Comparison of ENCODE assay signal across 13 cellular contexts in the genomic region with DNA sequence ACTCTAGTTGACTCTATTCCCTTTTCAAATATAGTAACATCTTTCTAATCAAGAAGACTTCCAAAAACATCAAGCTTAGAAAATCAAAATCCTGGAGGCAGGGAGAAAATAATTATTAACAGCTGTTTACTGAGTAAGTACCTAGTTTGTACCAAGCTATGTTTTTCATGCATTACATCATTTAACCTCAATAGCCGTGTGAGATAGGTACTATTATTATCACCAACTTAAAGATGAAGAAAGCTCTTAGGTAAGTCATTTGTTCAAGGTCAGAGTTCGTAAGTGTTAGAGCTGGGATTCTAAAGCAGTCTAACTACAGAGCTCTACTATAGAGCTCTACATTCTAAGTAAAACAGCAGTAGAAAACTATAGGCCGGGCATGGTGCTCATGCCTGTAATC. TPM values are rescaled to one million over a fixed set of nuclear protein-coding genes. Genes with fewer than 3 reads are reported as not detected.
DNase-seq lines count a peak whose midpoint lies in the region; ATAC-seq and TF ChIP-seq lines count a peak whose summit lies in the region.
"Had no signal": no experiment of that assay in that cellular context is flagged by ENCODE, and none has a peak within 500 bp of the region (broad histone marks: within the 10 kb centered on the region; RNA-seq: fewer than 3 reads in every experiment).

No MANE protein-coding gene starts in this region.

- H3K4me1 Mint-ChIP-seq in activated CD4-positive, alpha-beta T cell treated with anti-CD3 and anti-CD28 coated beads, Interleukin-2, amount 10 ng/mL, durations not matched to agents 7 days and 5 days, result peaks cover 52% of the 10 kb centered on the region
- H3K4me1 Mint-ChIP-seq in nephron progenitor cell, result peaks cover 16% of the 10 kb centered on the region

- H3K4me3 Mint-ChIP-seq in activated CD4-positive, alpha-beta T cell treated with anti-CD3 and anti-CD28 coated beads, Interleukin-2, amount 10 ng/mL, durations not matched to agents 7 days and 5 days, result no peak overlapping the region
- no peak overlapping the region for H3K4me3 Mint-ChIP-seq in nephron progenitor cell

- peak overlapping the region; percentile 5 for H3K27ac Mint-ChIP-seq in activated CD4-positive, alpha-beta T cell treated with anti-CD3 and anti-CD28 coated beads, Interleukin-2, amount 10 ng/mL, durations not matched to agents 7 days and 5 days
- peak overlapping the region; percentile 34 for H3K27ac Mint-ChIP-seq in nephron progenitor cell

- no peak for DNase-seq in activated CD4-positive, alpha-beta T cell treated with anti-CD3 and anti-CD28 coated beads, Interleukin-2, amount 10 ng/mL, durations not matched to agents 7 days and 5 days
- DNase-seq in activated CD4-positive, alpha-beta T cell treated with anti-CD3 and anti-CD28 coated beads for 1 hour, result no peak
- DNase-seq in nephron progenitor cell, result no peak
- no peak for DNase-seq in DMS53 treated with DMSO at 0.1 percent for 48 hours (lab: John Stamatoyannopoulos, UW; ENCODE audit: unreplicated experiment)
- DNase-seq in NCI-H69 (lab: John Stamatoyannopoulos, UW), result no peak
- DNase-seq: left colon; NCI-H1694; ovary; stimulated activated CD4-positive, alpha-beta T cell treated with anti-CD3 and anti-CD28 coated beads, Interleukin-4, amount 100 ng/mL, for 24 hours; WERI-Rb-1 had no signal

- no peaks in the 10 kb centered on the region for H3K27me3 Mint-ChIP-seq in activated CD4-positive, alpha-beta T cell treated with anti-CD3 and anti-CD28 coated beads, Interleukin-2, amount 10 ng/mL, durations not matched to agents 7 days and 5 days
- H3K27me3 Mint-ChIP-seq in nephron progenitor cell (ENCODE audit: low read depth, poor library complexity), result peaks cover 2% of the 10 kb centered on the region

- POLR2A ChIA-PET in activated CD4-positive, alpha-beta T cell treated with anti-CD3 and anti-CD28 coated beads, Interleukin-2, amount 10 ng/mL, durations not matched to agents 7 days and 5 days (lab: Charles Lee), result no interaction called here

- peaks cover 36% of the 10 kb centered on the region for H3K9me3 Mint-ChIP-seq in activated CD4-positive, alpha-beta T cell treated with anti-CD3 and anti-CD28 coated beads, Interleukin-2, amount 10 ng/mL, durations not matched to agents 7 days and 5 days
- H3K9me3 Mint-ChIP-seq in nephron progenitor cell, result peaks cover 52% of the 10 kb centered on the region

- peak; percentile 40 for ATAC-seq in HG02678 (IDR thresholded peaks at IDR 0.05; ENCODE audit: unreplicated experiment)
- peak; percentile 36; the same call in 2 of the 3 replicates for ATAC-seq in SK-N-SH treated with all-trans-retinoic acid at 6 μM for 48 hours
- no peak for ATAC-seq in GM21825 (IDR thresholded peaks at IDR 0.05; ENCODE audit: unreplicated experiment)
- ATAC-seq: left colon had no signal

- CTCF ChIA-PET in activated CD4-positive, alpha-beta T cell treated with anti-CD3 and anti-CD28 coated beads, Interleukin-2, amount 10 ng/mL, durations not matched to agents 7 days and 5 days (lab: Charles Lee), result interaction anchor here (1.0 kb wide), 1 partner anchor 14 kb away, joined by 3 read pairs; no protein-coding TSS in a partner anchor

- TF ChIP-seq CTCF in nephron progenitor cell (IDR thresholded peaks at IDR 0.05), result no peak

- peaks cover 46% of the 10 kb centered on the region for H3K36me3 Mint-ChIP-seq in activated CD4-positive, alpha-beta T cell treated with anti-CD3 and anti-CD28 coated beads, Interleukin-2, amount 10 ng/mL, durations not matched to agents 7 days and 5 days (ENCODE audit: low read depth)
- peaks cover 82% of the 10 kb centered on the region for H3K36me3 Mint-ChIP-seq in nephron progenitor cell (ENCODE audit: low read depth)

TF ChIP-seq in SK-N-SH treated with all-trans-retinoic acid at 6 μM for 48 hours, 23 proteins besides CTCF, POLR2A, EP300 and RAD21:
- TF ChIP-seq TOX (CRISPR knock-in tag; IDR thresholded peaks at IDR 0.05; ENCODE audit: borderline replicate concordance), result no peak
- TF ChIP-seq CSRNP3 (CRISPR knock-in tag; IDR thresholded peaks at IDR 0.05), result no peak
- no peak for TF ChIP-seq ZNF8 (CRISPR knock-in tag; IDR thresholded peaks at IDR 0.05)
- no peak for TF ChIP-seq ZFP30 (CRISPR knock-in tag; IDR thresholded peaks at IDR 0.05)
- TF ChIP-seq, protein P1, sequence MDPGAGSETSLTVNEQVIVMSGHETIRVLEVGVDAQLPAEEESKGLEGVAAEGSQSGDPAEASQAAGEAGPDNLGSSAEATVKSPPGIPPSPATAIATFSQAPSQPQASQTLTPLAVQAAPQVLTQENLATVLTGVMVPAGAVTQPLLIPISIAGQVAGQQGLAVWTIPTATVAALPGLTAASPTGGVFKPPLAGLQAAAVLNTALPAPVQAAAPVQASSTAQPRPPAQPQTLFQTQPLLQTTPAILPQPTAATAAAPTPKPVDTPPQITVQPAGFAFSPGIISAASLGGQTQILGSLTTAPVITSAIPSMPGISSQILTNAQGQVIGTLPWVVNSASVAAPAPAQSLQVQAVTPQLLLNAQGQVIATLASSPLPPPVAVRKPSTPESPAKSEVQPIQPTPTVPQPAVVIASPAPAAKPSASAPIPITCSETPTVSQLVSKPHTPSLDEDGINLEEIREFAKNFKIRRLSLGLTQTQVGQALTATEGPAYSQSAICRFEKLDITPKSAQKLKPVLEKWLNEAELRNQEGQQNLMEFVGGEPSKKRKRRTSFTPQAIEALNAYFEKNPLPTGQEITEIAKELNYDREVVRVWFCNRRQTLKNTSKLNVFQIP (CRISPR knock-in tag; IDR thresholded peaks at IDR 0.05; ENCODE audit: borderline replicate concordance, low read depth), result no peak

RNA-seq across cellular contexts. Expression of gene GSK3B, which starts 41.6 kb away (rescaled TPM):
- 10 to 100 TPM; 38.3 to 39.5 TPM for total RNA-seq in activated CD4-positive, alpha-beta T cell treated with anti-CD3 and anti-CD28 coated beads, Interleukin-2, amount 10 ng/mL, durations not matched to agents 7 days and 5 days
